24 cellular contexts compared by ENCODE assay signal in the genomic region with DNA sequence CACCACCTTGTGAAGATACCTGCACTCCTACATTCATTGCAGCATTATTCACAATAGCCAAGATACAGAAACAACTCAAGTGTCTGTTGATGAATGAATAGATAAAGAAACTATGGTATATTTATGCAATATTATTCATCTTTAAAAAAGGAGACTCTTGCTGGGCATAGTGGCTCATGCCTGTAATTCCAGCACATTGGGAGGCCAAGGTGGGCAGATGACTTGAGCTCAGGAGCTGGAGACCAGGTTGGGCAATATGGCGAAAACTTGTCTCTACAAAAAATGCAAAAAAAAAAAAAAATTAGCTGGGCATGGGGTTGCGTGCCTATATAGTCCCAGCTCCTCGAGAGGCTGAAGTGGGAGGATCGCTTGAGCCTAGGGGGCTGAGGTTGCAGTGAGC.
"Had no signal": no experiment of that assay in that cellular context is flagged by ENCODE, and none has a peak within 500 bp of the region (broad histone marks: within the 10 kb centered on the region; RNA-seq: fewer than 3 reads in every experiment).

No MANE protein-coding gene starts in this region.

- H3K27me3 ChIP-seq: colonic mucosa, dorsolateral prefrontal cortex, esophagus muscularis mucosa, esophagus squamous epithelium, foreskin keratinocyte, gastrocnemius medialis, gastroesophageal sphincter, heart left ventricle, heart right ventricle had no signal

- H3K4me3 ChIP-seq: colonic mucosa, coronary artery, dorsolateral prefrontal cortex, esophagus muscularis mucosa, esophagus squamous epithelium, gastrocnemius medialis, gastroesophageal sphincter, heart left ventricle, heart right ventricle had no signal

- H3K9me3 ChIP-seq: colonic mucosa, esophagus muscularis mucosa, esophagus squamous epithelium, gastrocnemius medialis, gastroesophageal sphincter, heart left ventricle, heart right ventricle had no signal

- H3K4me1 ChIP-seq: colonic mucosa, esophagus muscularis mucosa, gastrocnemius medialis, gastroesophageal sphincter, heart left ventricle, heart right ventricle had no signal

- H3K36me3 ChIP-seq: colonic mucosa, esophagus muscularis mucosa, esophagus squamous epithelium, gastrocnemius medialis, gastroesophageal sphincter, heart left ventricle, heart right ventricle had no signal

- H3K27ac ChIP-seq: colonic mucosa, coronary artery, dorsolateral prefrontal cortex, epithelial cell of prostate, esophagus muscularis mucosa, esophagus squamous epithelium, foreskin keratinocyte, gastrocnemius medialis, gastroesophageal sphincter, heart left ventricle, heart right ventricle had no signal

- ATAC-seq: effector memory CD8-positive, alpha-beta T cell; esophagus mucosa; foreskin keratinocyte; gastrocnemius medialis; gastroesophageal sphincter; heart left ventricle; heart right ventricle had no signal

- DNase-seq: colonic mucosa; cortex of kidney; dermis blood vessel endothelial cell; dorsolateral prefrontal cortex; effector CD4-positive, alpha-beta T cell; effector CD8-positive, alpha-beta T cell; effector memory CD4-positive, alpha-beta T cell; effector memory CD8-positive, alpha-beta T cell; endodermal cell; erythroblast; esophagus squamous epithelium; foreskin fibroblast; foreskin keratinocyte; foreskin melanocyte; gastrocnemius medialis; glutamatergic neuron; head of caudate nucleus; heart left ventricle; heart right ventricle had no signal
